In the genomic region with DNA sequence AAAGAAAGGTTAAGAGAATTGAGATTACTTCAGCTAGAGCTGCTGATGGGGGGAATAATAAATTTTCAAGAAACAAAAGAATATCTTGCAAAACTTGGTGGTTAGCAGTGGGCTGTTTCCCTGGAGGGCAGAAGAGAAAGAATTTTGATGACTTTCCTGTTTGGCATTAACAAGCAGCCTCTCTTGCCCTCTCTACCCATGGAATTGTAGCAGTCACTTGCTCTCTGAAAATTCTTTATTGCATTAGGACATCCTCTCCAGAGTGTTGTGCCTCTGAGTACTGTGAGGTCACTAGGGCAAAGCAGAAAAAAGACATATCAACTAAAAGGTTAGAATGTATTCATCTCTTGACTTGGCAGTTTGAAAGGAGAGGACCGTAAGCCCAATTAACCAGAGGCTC, we compare ENCODE assay signal across 27 cellular contexts.
DNase-seq lines count a peak whose midpoint lies in the region; ATAC-seq and TF ChIP-seq lines count a peak whose summit lies in the region.
"Had no signal": no experiment of that assay in that cellular context is flagged by ENCODE, and none has a peak within 500 bp of the region (broad histone marks: within the 10 kb centered on the region; RNA-seq: fewer than 3 reads in every experiment).

No MANE protein-coding gene starts in this region.

- no peak for TF ChIP-seq CTCF in type B pancreatic cell (conservative IDR thresholded peaks at IDR 0.05)

- H3K4me1 Mint-ChIP-seq in type B pancreatic cell (ENCODE audit: unreplicated experiment) = peaks cover 15% of the 10 kb centered on the region

- no peaks in the 10 kb centered on the region for H3K9me3 Mint-ChIP-seq in type B pancreatic cell
- H3K9me3 Mint-ChIP-seq: activated naive CD4-positive, alpha-beta T cell treated with anti-CD3 and anti-CD28 coated beads for 36 hours; activated T-helper 1 cell treated with anti-CD3 and anti-CD28 coated beads, Interleukin-12 subunit alpha, Interleukin-12 subunit beta, Interleukin-2, Interleukin-4 antibody, amounts not matched to agents 30 ng/mL and 10 ng/mL and 1 ng/mL, durations not matched to agents 14 hours and 24 hours and 36 hours; natural killer cell treated with Interleukin-12 subunit alpha and Interleukin-12 subunit beta and Interleukin-15 and Interleukin-18, amount 100 ng/mL, for 72 hours; T-helper 2 cell treated with Interferon-gamma antibody and Interleukin-4, amounts not matched to agents 5 μg/mL and 100 μg/mL, for 36 hours had no signal

- no peaks in the 10 kb centered on the region for H3K36me3 Mint-ChIP-seq in type B pancreatic cell
- H3K36me3 Mint-ChIP-seq: natural killer cell treated with Interleukin-12 subunit alpha and Interleukin-12 subunit beta and Interleukin-15 and Interleukin-18, amount 100 ng/mL, for 72 hours had no signal

- H3K27me3 ChIP-seq in adipocyte (replicated peaks; ENCODE audit: control insufficient read depth, insufficient read depth, low read length) = no peaks in the 10 kb centered on the region
- H3K27me3 ChIP-seq: esophagus squamous epithelium, MG63, stomach, thyroid gland had no signal

- no peak overlapping the region for H3K4me3 Mint-ChIP-seq in type B pancreatic cell
- H3K4me3 Mint-ChIP-seq: activated naive CD4-positive, alpha-beta T cell treated with anti-CD3 and anti-CD28 coated beads for 36 hours; activated T-helper 1 cell treated with anti-CD3 and anti-CD28 coated beads, Interleukin-12 subunit alpha, Interleukin-12 subunit beta, Interleukin-2, Interleukin-4 antibody, amounts not matched to agents 30 ng/mL and 10 ng/mL and 1 ng/mL, durations not matched to agents 14 hours and 24 hours and 36 hours; natural killer cell treated with Interleukin-12 subunit alpha and Interleukin-12 subunit beta and Interleukin-15 and Interleukin-18, amount 100 ng/mL, for 72 hours; T-helper 2 cell treated with Interferon-gamma antibody and Interleukin-4, amounts not matched to agents 5 μg/mL and 100 μg/mL, for 36 hours had no signal

- no peak for ATAC-seq in HG03565 (IDR thresholded peaks at IDR 0.05; ENCODE audit: unreplicated experiment)
- ATAC-seq: K562; left ventricle myocardium superior; natural killer cell treated with Interleukin-12 subunit alpha and Interleukin-12 subunit beta and Interleukin-15 and Interleukin-18, amount 100 ng/mL, for 72 hours had no signal

- H3K9ac ChIP-seq in adipocyte (ENCODE audit: low read length) = no peak overlapping the region

- no peaks in the 10 kb centered on the region for H3K27me3 Mint-ChIP-seq in type B pancreatic cell

- no peaks in the 10 kb centered on the region for H3K36me3 ChIP-seq in adipocyte (ENCODE audit: control insufficient read depth, insufficient read depth, low read length, severe bottlenecking)
- H3K36me3 ChIP-seq: esophagus squamous epithelium, MG63, stomach, thyroid gland, WERI-Rb-1 had no signal

- H3K4me3 ChIP-seq in adipocyte (ENCODE audit: low read length) = no peak overlapping the region
- H3K4me3 ChIP-seq: coronary artery, esophagus squamous epithelium, K562, MG63, smooth muscle cell, stomach, thyroid gland had no signal

- H3K27ac Mint-ChIP-seq in type B pancreatic cell = no peak overlapping the region
- H3K27ac Mint-ChIP-seq: activated naive CD4-positive, alpha-beta T cell treated with anti-CD3 and anti-CD28 coated beads for 36 hours; activated T-helper 1 cell treated with anti-CD3 and anti-CD28 coated beads, Interleukin-12 subunit alpha, Interleukin-12 subunit beta, Interleukin-2, Interleukin-4 antibody, amounts not matched to agents 30 ng/mL and 10 ng/mL and 1 ng/mL, durations not matched to agents 14 hours and 24 hours and 36 hours; natural killer cell treated with Interleukin-12 subunit alpha and Interleukin-12 subunit beta and Interleukin-15 and Interleukin-18, amount 100 ng/mL, for 72 hours; T-helper 2 cell treated with Interferon-gamma antibody and Interleukin-4, amounts not matched to agents 5 μg/mL and 100 μg/mL, for 36 hours had no signal

- peaks cover 7% of the 10 kb centered on the region for H3K4me1 ChIP-seq in adipocyte (ENCODE audit: control insufficient read depth, insufficient read depth, low read length)
- H3K4me1 ChIP-seq: esophagus squamous epithelium, stomach, thyroid gland had no signal

- peak; percentile 45 for DNase-seq in A172 (ENCODE audit: low spot score)
- peak; percentile 57 for DNase-seq in HT1080 (ENCODE audit: low read depth)
- peak; percentile 31 for DNase-seq in adipocyte (ENCODE audit: low read depth)
- peak; percentile 29 for DNase-seq in fibroblast of peridontal ligament (ENCODE audit: extremely low read depth)
- DNase-seq in COLO668 (lab: John Stamatoyannopoulos, UW; ENCODE audit: unreplicated experiment) = no peak
- DNase-seq in SW480 (ENCODE audit: low spot score) = no peak
- DNase-seq in type B pancreatic cell (ENCODE audit: extremely low spot score, unreplicated experiment) = no peak
- DNase-seq: activated CD4-positive, alpha-beta T cell treated with anti-CD3 and anti-CD28 coated beads, Interleukin-2, amount 50 U/mL, for 4 hours; activated naive CD4-positive, alpha-beta T cell treated with anti-CD3 and anti-CD28 coated beads for 36 hours; amygdala; esophagus squamous epithelium; left ventricle myocardium superior; MG63; NCI-H2081 treated with DMSO at 0.1 percent for 48 hours; NCI-H446; NCI-H82; stimulated activated CD4-positive, alpha-beta T cell treated with anti-CD3 and anti-CD28 coated beads, Interleukin-1b, Interleukin-23, amount 100 ng/mL, for 48 hours; stomach; thyroid gland; WERI-Rb-1 had no signal

- no peaks in the 10 kb centered on the region for H3K9me3 ChIP-seq in adipocyte (ENCODE audit: control insufficient read depth, low read length)
- H3K9me3 ChIP-seq: esophagus squamous epithelium, MG63, stomach, thyroid gland had no signal

Comparison
In these comparisons a context has a peak if more than half of its experiments do, and no peak if none do; other contexts are left out.
1. DNase-seq: peak in A172 (single experiment), HT1080 (single experiment), adipocyte (single experiment) and fibroblast of peridontal ligament (single experiment); none in COLO668 (single experiment), SW480 (single experiment) and type B pancreatic cell (single experiment).